ENCODE assay signal across 14 cellular contexts in genomic region chr17:57639381-57639780, GRCh38.
DNase-seq lines count a peak whose midpoint lies in the region; ATAC-seq, FAIRE-seq and TF ChIP-seq lines count a peak whose summit lies in the region.
"Had no signal": no experiment of that assay in that cellular context is flagged by ENCODE, and none has a peak within 500 bp of the region (broad histone marks: within the 10 kb centered on the region; RNA-seq: fewer than 3 reads in every experiment).

No MANE protein-coding gene starts in this region.

- H3K18ac ChIP-seq in neuronal stem cell (ENCODE audit: low read length): peak overlapping the region; percentile 40

- intact Hi-C loops in HepG2 (cut with micrococcal nuclease; ENCODE audit: unreplicated experiment): no loop called here
- intact Hi-C loops in right lobe of liver (cut with DNase I): no loop called here

- H3K79me2 ChIP-seq in HepG2 (ENCODE audit: insufficient read depth, low read length): no peaks in the 10 kb centered on the region

- H3K9ac ChIP-seq in HepG2 (ENCODE audit: insufficient read depth, low read depth, low read length) (no peak overlapping the region), neuronal stem cell (ENCODE audit: low read depth, low read length, poor library complexity) (no peak overlapping the region)

- in situ Hi-C loops in HepG2 (cut with HindIII; ENCODE audit: extremely low pct_ligation_motif_present, low pct_unique_long_range_greater_than_20kb): no loop called here

- H2BK120ac ChIP-seq in neuronal stem cell (ENCODE audit: low read depth, low read length): no peak overlapping the region

- H3K4me1 ChIP-seq in HepG2 (ENCODE audit: insufficient read depth, low read length): no peaks in the 10 kb centered on the region
- no peaks in the 10 kb centered on the region for H3K4me1 ChIP-seq in right lobe of liver
- peaks cover 3 to 7% of the 10 kb centered on the region in 2 donors for H3K4me1 ChIP-seq in neuronal stem cell (ENCODE audit: control insufficient read depth in 2 of 2, insufficient read depth in 1 of 2, low read depth in 1 of 2, low read length in 2 of 2)
- H3K4me1 ChIP-seq: Caco-2 had no signal

- H3K4me2 ChIP-seq in HepG2 (ENCODE audit: low read depth, low read length) (no peak overlapping the region), neuronal stem cell (ENCODE audit: insufficient read depth, low read length, poor library complexity, severe bottlenecking) (no peak overlapping the region)

- H3K4me3 ChIP-seq in HepG2 (replicated peaks in 1 of 3; ENCODE audit: insufficient read depth in 1 of 3, low read depth in 2 of 3, low read length in 3 of 3): no peak overlapping the region
- H3K4me3 ChIP-seq in right lobe of liver: no peak overlapping the region
- H3K4me3 ChIP-seq in bronchial epithelial cell (ENCODE audit: low read depth, low read length): no peak overlapping the region
- no peak overlapping the region for H3K4me3 ChIP-seq in neuronal stem cell (ENCODE audit: low read length in 2 of 2)
- H3K4me3 ChIP-seq: GM12878 had no signal

- BruUV-seq in HepG2 (replicated peaks; lab: Mats Ljungman, UMichigan): no TSS peak

- H4K20me1 ChIP-seq in HepG2 (ENCODE audit: insufficient read depth, low read length): peaks cover 6% of the 10 kb centered on the region; the same call in 1 of the 2 replicates

- peak overlapping the region; percentile 21 for H3K14ac ChIP-seq in neuronal stem cell (ENCODE audit: low read length)

- CTCF ChIA-PET in HepG2 (lab: Yijun Ruan, JAX; ENCODE audit: low intra/inter-chr PET ratio, low total read pairs): no interaction called here

- FAIRE-seq in HepG2 (lab: Jason Lieb, UNC) (no peak), bronchial epithelial cell (lab: Jason Lieb, UNC) (peak; percentile 76)
- FAIRE-seq: GM12878, GM18507, H54 had no signal

- WGBS in HepG2 (ENCODE audit: low lambda C conversion rate): 84% methylated on average over 3 of the region's 5 CpGs
- WGBS in right lobe of liver (ENCODE audit: insufficient coverage, low coverage, low lambda C conversion rate, missing lambda C conversion rate): no CpG with 5 or more reads among the region's 5 CpGs
- WGBS in neuronal stem cell (ENCODE audit: extremely low coverage in 2 of 2, insufficient read length in 2 of 2, insufficient replicate concordance in 1 of 2), 2 donors: no CpG with 5 or more reads among the region's 5 CpGs

- H3K36me3 ChIP-seq in HepG2 (replicated peaks in 1 of 2; ENCODE audit: control insufficient read depth in 1 of 2, insufficient read depth in 2 of 2, low read length in 2 of 2): peaks cover 35 to 72% of the 10 kb centered on the region in 2 experiments
- H3K36me3 ChIP-seq in right lobe of liver: no peaks in the 10 kb centered on the region
- H3K36me3 ChIP-seq in bronchial epithelial cell (ENCODE audit: control insufficient read depth, insufficient read depth, low read length): no peaks in the 10 kb centered on the region
- H3K36me3 ChIP-seq in neuronal stem cell (replicated peaks in 1 of 2; ENCODE audit: control insufficient read depth in 2 of 2, insufficient read depth in 2 of 2, low read length in 2 of 2): peaks cover 5 to 53% of the 10 kb centered on the region in 2 donors

- H4K8ac ChIP-seq in neuronal stem cell (ENCODE audit: low read depth, low read length): no peak overlapping the region

- H2BK12ac ChIP-seq in neuronal stem cell (ENCODE audit: low read length): no peak overlapping the region

- TF ChIP-seq RAD21 in HepG2 (CRISPR knock-in tag; IDR thresholded peaks at IDR 0.05): no peak

- no peak overlapping the region for H2AK5ac ChIP-seq in neuronal stem cell (ENCODE audit: low read depth, low read length)

- H2AFZ ChIP-seq in HepG2 (ENCODE audit: low read length) (no peak overlapping the region), neuronal stem cell (ENCODE audit: low read length) (no peak overlapping the region)

- DNase-seq in HepG2 (ENCODE audit: low spot score): no peak
- no peak for DNase-seq in right lobe of liver
- DNase-seq in bronchial epithelial cell (ENCODE audit: low read depth): no peak
- no peak for DNase-seq in neuronal stem cell (ENCODE audit: low spot score)
- DNase-seq in AG20443 (ENCODE audit: low spot score): no peak
- no peak for DNase-seq in glomerular visceral epithelial cell (ENCODE audit: extremely low spot score)
- no peak for DNase-seq in NCI-H526 (lab: John Stamatoyannopoulos, UW)
- DNase-seq in erythroblast (lab: John Stamatoyannopoulos, UW): no peak
- DNase-seq: ACHN; Caco-2; CD8-positive, alpha-beta memory T cell had no signal

- H3K23ac ChIP-seq in neuronal stem cell (ENCODE audit: low read depth, low read length, poor library complexity): no peak overlapping the region

- H3K9me3 ChIP-seq in HepG2 (ENCODE audit: low read length): no peaks in the 10 kb centered on the region
- H3K9me3 ChIP-seq in right lobe of liver: no peaks in the 10 kb centered on the region
- no peaks in the 10 kb centered on the region for H3K9me3 ChIP-seq in neuronal stem cell (replicated peaks in 1 of 2; ENCODE audit: control insufficient read depth in 2 of 2, insufficient read depth in 1 of 2, low read depth in 1 of 2, low read length in 2 of 2)
- H3K9me3 ChIP-seq: Caco-2 had no signal

- no peak overlapping the region for H2BK5ac ChIP-seq in neuronal stem cell (ENCODE audit: low read length)

- H3K27me3 ChIP-seq in HepG2 (ENCODE audit: control insufficient read depth in 1 of 2, insufficient read depth in 2 of 2, low read length in 2 of 2) (no peaks in the 10 kb centered on the region), right lobe of liver (no peaks in the 10 kb centered on the region), bronchial epithelial cell (ENCODE audit: control insufficient read depth, insufficient read depth, low read length) (no peaks in the 10 kb centered on the region), neuronal stem cell (ENCODE audit: control insufficient read depth in 3 of 3, insufficient read depth in 3 of 3, low read depth in 1 of 3, low read length in 3 of 3) (no peaks in the 10 kb centered on the region)

- H2BK15ac ChIP-seq in neuronal stem cell (ENCODE audit: low read length): no peak overlapping the region

- peaks cover 1% of the 10 kb centered on the region for H3K79me1 ChIP-seq in neuronal stem cell (ENCODE audit: low read depth, low read length)

- no peak for TF ChIP-seq POLR2A in HepG2 (IDR thresholded peaks at IDR 0.05; ENCODE audit: insufficient read depth in 1 of 2, low read depth in 2 of 2, low read length in 2 of 2)
- no peak for TF ChIP-seq POLR2A in right lobe of liver (IDR thresholded peaks at IDR 0.05)
- TF ChIP-seq POLR2A in erythroblast (IDR thresholded peaks at IDR 0.05; ENCODE audit: low read length): no peak

- H4K91ac ChIP-seq in neuronal stem cell (ENCODE audit: low read depth, low read length, poor library complexity): no peak overlapping the region

- no peak for TF ChIP-seq CTCF in HepG2 (CRISPR knock-in tag; IDR thresholded peaks at IDR 0.05)
- TF ChIP-seq CTCF in right lobe of liver (IDR thresholded peaks at IDR 0.05): no peak
- no peak for TF ChIP-seq CTCF in bronchial epithelial cell (IDR thresholded peaks at IDR 0.05; ENCODE audit: insufficient read depth, low read length, severe bottlenecking)

- no peak overlapping the region for H3K27ac ChIP-seq in HepG2 (ENCODE audit: extremely low read length, insufficient read depth, low read length)
- H3K27ac ChIP-seq in right lobe of liver: no peak overlapping the region
- no peak overlapping the region for H3K27ac ChIP-seq in neuronal stem cell (replicated peaks; ENCODE audit: low read length)

- TF ChIP-seq EP300 in HepG2 (IDR thresholded peaks at IDR 0.05; ENCODE audit: low read depth in 2 of 2, low read length in 2 of 2) (no peak), HepG2 (CRISPR knock-in tag; IDR thresholded peaks at IDR 0.05; ENCODE audit: borderline replicate concordance) (no peak)

- H3K4ac ChIP-seq in neuronal stem cell (ENCODE audit: low read length): no peak overlapping the region

- POLR2A ChIA-PET in HepG2 (lab: Yijun Ruan, JAX): no interaction called here

- ATAC-seq in HepG2 (no peak), right lobe of liver (no peak)
- ATAC-seq: GM12878 had no signal

TF ChIP-seq in HepG2, 621 proteins besides CTCF, POLR2A, EP300 and RAD21 (continues in another document):
- TF ChIP-seq ZNF136 (CRISPR knock-in tag; IDR thresholded peaks at IDR 0.05; ENCODE audit: low read depth) (no peak), ZFP37 (CRISPR knock-in tag; IDR thresholded peaks at IDR 0.05; ENCODE audit: borderline replicate concordance) (no peak), ZNF766 (CRISPR knock-in tag; IDR thresholded peaks at IDR 0.05; ENCODE audit: borderline replicate concordance) (no peak), ETV6 (CRISPR knock-in tag; conservative IDR thresholded peaks at IDR 0.05) (no peak)
